ENCODE assay signal across 8 cellular contexts in the genomic region with DNA sequence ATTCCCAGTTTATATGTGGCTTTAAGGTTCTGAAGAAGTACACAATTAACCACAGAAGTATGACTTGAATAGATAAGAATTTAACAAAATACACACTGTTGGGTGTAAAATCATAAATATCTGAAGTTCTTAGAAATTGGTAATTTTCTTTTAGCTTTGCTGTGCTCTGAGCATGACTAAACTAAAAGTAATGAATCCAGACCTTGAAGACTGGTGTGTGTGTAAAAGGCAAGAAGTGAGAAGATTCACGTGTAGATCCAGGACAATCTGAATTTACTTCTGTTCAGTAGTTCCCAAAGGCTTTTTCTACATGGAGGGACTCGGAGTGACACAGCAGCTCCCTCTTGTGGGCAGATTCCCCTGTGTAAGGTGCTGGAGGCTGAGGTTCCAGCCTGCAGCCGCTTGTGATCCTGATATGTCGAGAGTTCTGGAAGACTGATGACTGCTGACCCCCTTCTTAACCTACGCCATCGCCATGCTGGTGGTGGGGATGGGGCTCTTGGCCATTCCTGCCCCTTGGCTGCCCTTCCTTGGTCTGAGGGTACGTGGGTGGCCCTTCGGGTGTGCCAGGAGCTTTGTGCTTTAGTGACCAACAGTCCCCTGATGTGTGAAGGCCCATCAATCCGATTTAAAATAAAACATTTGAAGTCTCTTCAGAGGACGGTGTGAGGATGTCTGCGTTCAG.
DNase-seq lines count a peak whose midpoint lies in the region; ATAC-seq, FAIRE-seq and TF ChIP-seq lines count a peak whose summit lies in the region.

No MANE protein-coding gene starts in this region.

- no peak overlapping the region for H3K4me3 ChIP-seq in LNCaP clone FGC (ENCODE audit: low read depth, low read length)
- no peak overlapping the region for H3K4me3 ChIP-seq in SJSA1

- no peaks in the 10 kb centered on the region for H3K36me3 ChIP-seq in SJSA1

- DNase-seq in DMS79 treated with DMSO at 0.1 percent for 48 hours (lab: John Stamatoyannopoulos, UW) (peak; percentile 51), LNCaP clone FGC (ENCODE audit: low read depth) (peak; percentile 50), SJSA1 (ENCODE audit: low read depth in 1 of 2, low spot score in 2 of 2) (peak; percentile 88 to 89), head of caudate nucleus (peak; percentile 70 to 93 (median 85)), posterior cingulate gyrus (peak; percentile 60 to 96 (median 84)), urothelium cell line (ENCODE audit: low spot score) (peak; percentile 77)
- peak; percentile 68 for DNase-seq in activated naive CD4-positive, alpha-beta T cell treated with anti-CD3 and anti-CD28 coated beads, Interleukin-2, amount 50 U/mL, for 16 hours

- no peak for ATAC-seq in HG02642 (IDR thresholded peaks at IDR 0.05; ENCODE audit: poor library complexity, unreplicated experiment)

- no peak overlapping the region for H3K27ac ChIP-seq in SJSA1

- peaks cover 41% of the 10 kb centered on the region for H3K4me1 ChIP-seq in SJSA1 (replicated peaks)

- intact Hi-C loops in head of caudate nucleus (cut with DNase I): no loop called here
- intact Hi-C loops in posterior cingulate gyrus (cut with DNase I): loop anchor here (1.0 to 10.0 kb wide), 2 partner anchors 62 to 188 kb away; partner anchors contain the start of gene ADARB1

- no peak for FAIRE-seq in urothelium cell line (lab: Jason Lieb, UNC)

- TF ChIP-seq CTCF in LNCaP clone FGC (IDR thresholded peaks at IDR 0.05; ENCODE audit: control insufficient read depth, extremely low read depth, insufficient read depth): peak; percentile 87

- no peaks in the 10 kb centered on the region for H3K27me3 ChIP-seq in SJSA1 (replicated peaks)

- no peaks in the 10 kb centered on the region for H3K9me3 ChIP-seq in SJSA1 (replicated peaks)
